8 cellular contexts compared by ENCODE assay signal in genomic region chr4:153432971-153433752, GRCh38. TPM values are rescaled to one million over a fixed set of nuclear protein-coding genes. Genes with fewer than 3 reads are reported as not detected.
DNase-seq lines count a peak whose midpoint lies in the region; ATAC-seq, FAIRE-seq and TF ChIP-seq lines count a peak whose summit lies in the region.

No MANE protein-coding gene starts in this region.

- H3K27ac Mint-ChIP-seq in astrocyte (ENCODE audit: unreplicated experiment), result no peak overlapping the region

- no peaks in the 10 kb centered on the region for H3K9me3 ChIP-seq in astrocyte (ENCODE audit: insufficient read depth, low read depth, low read length)

- FAIRE-seq in astrocyte (lab: Jason Lieb, UNC), result no peak

- peak; percentile 26 for TF ChIP-seq CTCF in astrocyte (IDR thresholded peaks at IDR 0.05; ENCODE audit: insufficient read depth, low read depth, low read length)

- peaks cover 14% of the 10 kb centered on the region for H3K4me1 Mint-ChIP-seq in astrocyte (ENCODE audit: low read depth, unreplicated experiment)

- no peaks in the 10 kb centered on the region for H3K36me3 ChIP-seq in astrocyte (ENCODE audit: insufficient read depth, low read length)

- H3K79me2 ChIP-seq in astrocyte (ENCODE audit: insufficient read depth, low read length), result no peaks in the 10 kb centered on the region

- H3K4me3 ChIP-seq in astrocyte (ENCODE audit: insufficient read depth, low read depth, low read length), result no peak overlapping the region

- H3K27me3 ChIP-seq in astrocyte (ENCODE audit: insufficient read depth, low read length), result no peaks in the 10 kb centered on the region

- H4K20me1 ChIP-seq in astrocyte (ENCODE audit: insufficient read depth, low read length), result no peaks in the 10 kb centered on the region

- DNase-seq in ELR (ENCODE audit: low read depth) (peak; percentile 60), HT-29 (ENCODE audit: low spot score) (peak; percentile 82), T-helper 1 cell (peak; percentile 22 to 92 (median 49)), astrocyte (ENCODE audit: low read depth) (peak; percentile 83), inferior parietal cortex (ENCODE audit: extremely low spot score) (peak; percentile 47), cortex of kidney (lab: John Stamatoyannopoulos, UW) (no peak)
- DNase-seq in stimulated activated CD4-positive, alpha-beta T cell treated with anti-CD3 and anti-CD28 coated beads, TNF-alpha, amount 100 ng/mL, for 24 hours (ENCODE audit: low read depth in 3 of 3), result peak; percentile 26 to 60 (median 53)

- no peak overlapping the region for H3K4me3 Mint-ChIP-seq in astrocyte (ENCODE audit: unreplicated experiment)

- H3K4me1 ChIP-seq in astrocyte (ENCODE audit: insufficient read depth, low read length), result no peaks in the 10 kb centered on the region

- no peak overlapping the region for H3K4me2 ChIP-seq in astrocyte (ENCODE audit: low read length)

- H2AFZ ChIP-seq in astrocyte (ENCODE audit: low read depth, low read length), result no peak overlapping the region

- H3K9ac ChIP-seq in astrocyte (ENCODE audit: low read length), result no peak overlapping the region

- no peak overlapping the region for H3K27ac ChIP-seq in astrocyte (ENCODE audit: low read depth, low read length)

- H3K36me3 Mint-ChIP-seq in astrocyte (ENCODE audit: low read depth, unreplicated experiment), result no peaks in the 10 kb centered on the region

- H3K9me3 Mint-ChIP-seq in astrocyte (ENCODE audit: unreplicated experiment), result no peaks in the 10 kb centered on the region

- no peaks in the 10 kb centered on the region for H3K27me3 Mint-ChIP-seq in astrocyte (ENCODE audit: low read depth, unreplicated experiment)

- peak; percentile 89 for ATAC-seq in GM21447 (IDR thresholded peaks at IDR 0.05; ENCODE audit: unreplicated experiment)

RNA-seq across cellular contexts. Expression of gene TMEM131L, which starts 33.0 kb away (rescaled TPM):
- total RNA-seq in HT-29 (2014; rRNA removed; shearing (Covaris generic)), result 4.6 and 6.3 TPM in 2 replicates
- total RNA-seq in astrocyte, result 18.3 and 18.6 TPM in 2 replicates
